Comparison of ENCODE assay signal across 17 cellular contexts in genomic region chr3:53195066-53195450, GRCh38. TPM values are rescaled to one million over a fixed set of nuclear protein-coding genes. Genes with fewer than 3 reads are reported as not detected.
DNase-seq lines count a peak whose midpoint lies in the region; ATAC-seq, FAIRE-seq and TF ChIP-seq lines count a peak whose summit lies in the region.
"Had no signal": no experiment of that assay in that cellular context is flagged by ENCODE, and none has a peak within 500 bp of the region (broad histone marks: within the 10 kb centered on the region; RNA-seq: fewer than 3 reads in every experiment).

No MANE protein-coding gene starts in this region.

- no peaks in the 10 kb centered on the region for H3K79me2 ChIP-seq in SK-N-SH (ENCODE audit: insufficient read depth)

- H3K27ac ChIP-seq in SK-N-SH (ENCODE audit: low read depth in 2 of 2, low read length in 1 of 2): no peak overlapping the region
- H3K27ac ChIP-seq: BLaER1, GM23248, KMS-11 had no signal

- H3K27ac Mint-ChIP-seq in activated T-helper 17 cell treated with anti-CD3 and anti-CD28 coated beads, Interleukin-2, amount 50 U/mL, for 72 hours: peak overlapping the region; percentile 56
- peak overlapping the region; percentile 4 for H3K27ac Mint-ChIP-seq in osteocyte (ENCODE audit: unreplicated experiment)

- H3K9ac ChIP-seq in SK-N-SH: no peak overlapping the region
- H3K9ac ChIP-seq: BLaER1, GM23248, KMS-11 had no signal

- H3K4me3 Mint-ChIP-seq in activated T-helper 17 cell treated with anti-CD3 and anti-CD28 coated beads, Interleukin-2, amount 50 U/mL, for 72 hours: peak overlapping the region; percentile 33
- no peak overlapping the region for H3K4me3 Mint-ChIP-seq in osteocyte (ENCODE audit: unreplicated experiment)

- no peak overlapping the region for H2AFZ ChIP-seq in SK-N-SH (ENCODE audit: low read depth)

- H3K9me3 ChIP-seq in SK-N-SH: no peaks in the 10 kb centered on the region
- H3K9me3 ChIP-seq: BLaER1, MG63 had no signal

- H3K36me3 Mint-ChIP-seq in activated T-helper 17 cell treated with anti-CD3 and anti-CD28 coated beads, Interleukin-2, amount 50 U/mL, for 72 hours (ENCODE audit: low read depth): peaks cover 29% of the 10 kb centered on the region
- H3K36me3 Mint-ChIP-seq in osteocyte (ENCODE audit: unreplicated experiment): peaks cover 3% of the 10 kb centered on the region

- no peak for TF ChIP-seq EP300 in SK-N-SH (IDR thresholded peaks at IDR 0.05; ENCODE audit: borderline replicate concordance in 1 of 2, low read depth in 1 of 2, low read length in 1 of 2)

- H3F3A ChIP-seq in SK-N-SH (replicated peaks; ENCODE audit: insufficient read depth): no peaks in the 10 kb centered on the region

- H3K9me3 Mint-ChIP-seq in activated T-helper 17 cell treated with anti-CD3 and anti-CD28 coated beads, Interleukin-2, amount 50 U/mL, for 72 hours: no peaks in the 10 kb centered on the region
- no peaks in the 10 kb centered on the region for H3K9me3 Mint-ChIP-seq in osteocyte (ENCODE audit: unreplicated experiment)

- peak; percentile 12 for DNase-seq in SK-N-SH
- no peak for DNase-seq in GM12891 (ENCODE audit: insufficient read length, low spot score)
- DNase-seq in osteocyte (ENCODE audit: extremely low spot score, unreplicated experiment): no peak
- no peak for DNase-seq in UCSD-AML1 (lab: John Stamatoyannopoulos, UW; ENCODE audit: unreplicated experiment)
- DNase-seq: 8988T, DMS153, NCI-H1105 treated with DMSO at 0.1 percent for 48 hours, NCI-H187 treated with DMSO at 0.1 percent for 48 hours, NCI-H446 had no signal

- no peak overlapping the region for H3K4me3 ChIP-seq in SK-N-SH (ENCODE audit: low read depth in 2 of 2, low read length in 1 of 2)
- H3K4me3 ChIP-seq: BLaER1, GM23248, MG63 had no signal

- CTCF ChIA-PET in SK-N-SH (lab: Yijun Ruan, JAX): interaction anchor here (0.8 to 7.4 kb wide), 28 partner anchors 7 to 344 kb away, joined by 3 to 206 read pairs (median 9); partner anchors contain the start of genes PRKCD and RFT1

- H3K27me3 Mint-ChIP-seq in activated T-helper 17 cell treated with anti-CD3 and anti-CD28 coated beads, Interleukin-2, amount 50 U/mL, for 72 hours: no peaks in the 10 kb centered on the region
- no peaks in the 10 kb centered on the region for H3K27me3 Mint-ChIP-seq in osteocyte (ENCODE audit: unreplicated experiment)

- no peaks in the 10 kb centered on the region for H3K9me2 ChIP-seq in SK-N-SH

- POLR2A ChIA-PET in SK-N-SH (lab: Yijun Ruan, JAX): interaction anchor here (0.7 kb wide), 1 partner anchor 81 kb away, joined by 3 read pairs; no protein-coding TSS in a partner anchor

- H3K4me1 Mint-ChIP-seq in activated T-helper 17 cell treated with anti-CD3 and anti-CD28 coated beads, Interleukin-2, amount 50 U/mL, for 72 hours: peaks cover 6% of the 10 kb centered on the region
- H3K4me1 Mint-ChIP-seq in osteocyte (ENCODE audit: unreplicated experiment): peaks cover 29% of the 10 kb centered on the region

- no peak overlapping the region for H3K4me2 ChIP-seq in SK-N-SH
- H3K4me2 ChIP-seq: KMS-11 had no signal

- H3K27me3 ChIP-seq in SK-N-SH (ENCODE audit: insufficient read depth): no peaks in the 10 kb centered on the region
- H3K27me3 ChIP-seq: BLaER1, MG63 had no signal

- H3K4me1 ChIP-seq in SK-N-SH (ENCODE audit: control insufficient read depth in 1 of 2, insufficient read depth in 2 of 2, low read depth in 1 of 2, low read length in 1 of 2): peaks cover 0 to 9% of the 10 kb centered on the region in 2 experiments; a peak in 1 of 4 replicates

- TF ChIP-seq RAD21 in SK-N-SH (IDR thresholded peaks at IDR 0.05; ENCODE audit: low read length): no peak

- TF ChIP-seq CTCF in SK-N-SH (IDR thresholded peaks at IDR 0.05): no peak
- TF ChIP-seq CTCF in osteocyte (IDR thresholded peaks at IDR 0.05): no peak

- WGBS in SK-N-SH (ENCODE audit: low lambda C conversion rate): 89% methylated on average over 9 of the region's 10 CpGs

- no peak for TF ChIP-seq POLR2A in GM12891 (IDR thresholded peaks at IDR 0.05; ENCODE audit: low read depth, low read length)

- ATAC-seq in SK-N-SH treated with all-trans-retinoic acid at 6 μM for 48 hours (no peak), GM21381 (IDR thresholded peaks at IDR 0.05; ENCODE audit: unreplicated experiment) (no peak), HG02798 (IDR thresholded peaks at IDR 0.05; ENCODE audit: poor library complexity, unreplicated experiment) (no peak)
- ATAC-seq in activated T-helper 17 cell treated with anti-CD3 and anti-CD28 coated beads, Interleukin-2, amount 50 U/mL, for 72 hours (replicated peaks): no peak

- FAIRE-seq in GM12891 (lab: Jason Lieb, UNC): peak; percentile 16

- H4K20me1 ChIP-seq in SK-N-SH (ENCODE audit: insufficient read depth): no peaks in the 10 kb centered on the region
- H4K20me1 ChIP-seq: BLaER1 had no signal

- H3K36me3 ChIP-seq in SK-N-SH (replicated peaks in 1 of 2; ENCODE audit: control insufficient read depth in 1 of 2, insufficient read depth in 2 of 2, low read length in 1 of 2): no peaks in the 10 kb centered on the region
- H3K36me3 ChIP-seq: MG63 had no signal

TF ChIP-seq in SK-N-SH, 30 proteins besides CTCF, POLR2A, EP300 and RAD21:
- TF ChIP-seq FOSL2 (IDR thresholded peaks at IDR 0.05; ENCODE audit: borderline replicate concordance, low read depth): no peak

TF ChIP-seq in SK-N-SH treated with all-trans-retinoic acid at 6 μM for 48 hours, 23 proteins besides CTCF, POLR2A, EP300 and RAD21 (continues in another document):
- TF ChIP-seq ARNTL (CRISPR knock-in tag; IDR thresholded peaks at IDR 0.05; ENCODE audit: borderline replicate concordance, low read depth): no peak
- TF ChIP-seq PPARA (CRISPR knock-in tag; IDR thresholded peaks at IDR 0.05; ENCODE audit: borderline replicate concordance): no peak
- no peak for TF ChIP-seq ZFP30 (CRISPR knock-in tag; IDR thresholded peaks at IDR 0.05)
- no peak for TF ChIP-seq ZNF8 (CRISPR knock-in tag; IDR thresholded peaks at IDR 0.05)
- TF ChIP-seq RARB (CRISPR knock-in tag; IDR thresholded peaks at IDR 0.05): no peak
- TF ChIP-seq TCF4 (CRISPR knock-in tag; IDR thresholded peaks at IDR 0.05; ENCODE audit: borderline replicate concordance): no peak
- no peak for TF ChIP-seq GLIS3 (CRISPR knock-in tag; IDR thresholded peaks at IDR 0.05)
- no peak for TF ChIP-seq TOX (CRISPR knock-in tag; IDR thresholded peaks at IDR 0.05; ENCODE audit: borderline replicate concordance)
- TF ChIP-seq ZNF70 (CRISPR knock-in tag; IDR thresholded peaks at IDR 0.05): no peak
- TF ChIP-seq OSR1 (CRISPR knock-in tag; IDR thresholded peaks at IDR 0.05): no peak
- TF ChIP-seq, protein P1, sequence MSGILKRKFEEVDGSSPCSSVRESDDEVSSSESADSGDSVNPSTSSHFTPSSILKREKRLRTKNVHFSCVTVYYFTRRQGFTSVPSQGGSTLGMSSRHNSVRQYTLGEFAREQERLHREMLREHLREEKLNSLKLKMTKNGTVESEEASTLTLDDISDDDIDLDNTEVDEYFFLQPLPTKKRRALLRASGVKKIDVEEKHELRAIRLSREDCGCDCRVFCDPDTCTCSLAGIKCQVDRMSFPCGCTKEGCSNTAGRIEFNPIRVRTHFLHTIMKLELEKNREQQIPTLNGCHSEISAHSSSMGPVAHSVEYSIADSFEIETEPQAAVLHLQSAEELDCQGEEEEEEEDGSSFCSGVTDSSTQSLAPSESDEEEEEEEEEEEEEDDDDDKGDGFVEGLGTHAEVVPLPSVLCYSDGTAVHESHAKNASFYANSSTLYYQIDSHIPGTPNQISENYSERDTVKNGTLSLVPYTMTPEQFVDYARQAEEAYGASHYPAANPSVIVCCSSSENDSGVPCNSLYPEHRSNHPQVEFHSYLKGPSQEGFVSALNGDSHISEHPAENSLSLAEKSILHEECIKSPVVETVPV (CRISPR knock-in tag; IDR thresholded peaks at IDR 0.05): no peak
- no peak for TF ChIP-seq ZFP3 (CRISPR knock-in tag; IDR thresholded peaks at IDR 0.05)
- TF ChIP-seq ESRRG (CRISPR knock-in tag; IDR thresholded peaks at IDR 0.05): no peak
- no peak for TF ChIP-seq SNAI2 (CRISPR knock-in tag; IDR thresholded peaks at IDR 0.05)

TF ChIP-seq in GM12891, 5 proteins besides CTCF, POLR2A, EP300 and RAD21:
- TF ChIP-seq POLR2AphosphoS5 (IDR thresholded peaks at IDR 0.05; ENCODE audit: low read depth, low read length) (no peak), SPI1 (IDR thresholded peaks at IDR 0.05; ENCODE audit: low read depth, low read length) (no peak), PAX5 (IDR thresholded peaks at IDR 0.05; ENCODE audit: insufficient read depth, low read length, severe bottlenecking) (no peak)

RNA-seq across cellular contexts. Expression of gene PRKCD, which starts 34.0 kb away (rescaled TPM):
- polyA plus RNA-seq in SK-N-SH (2012; rRNA removed): 24.5 and 29.0 TPM in 2 replicates
- 14.3 and 19.6 TPM in 2 replicates for polyA plus RNA-seq in SK-N-SH (2012; cell fraction: cytosol; rRNA removed)
- 28.9 and 32.1 TPM in 2 replicates for polyA plus RNA-seq in SK-N-SH (2012; cell fraction: nucleus; rRNA removed)
- 47.7 TPM for polyA plus RNA-seq in GM12891 (2012; ENCODE audit: low read depth, missing spikeins)
- total RNA-seq in activated T-helper 17 cell treated with anti-CD3 and anti-CD28 coated beads, Interleukin-2, amount 50 U/mL, for 72 hours: 10 to 100 TPM; 20.4 to 21.8 TPM
- total RNA-seq in osteocyte: 14.9 and 17.1 TPM in 2 replicates
